Comparison of ENCODE assay signal across 1 cellular context in the genomic region with DNA sequence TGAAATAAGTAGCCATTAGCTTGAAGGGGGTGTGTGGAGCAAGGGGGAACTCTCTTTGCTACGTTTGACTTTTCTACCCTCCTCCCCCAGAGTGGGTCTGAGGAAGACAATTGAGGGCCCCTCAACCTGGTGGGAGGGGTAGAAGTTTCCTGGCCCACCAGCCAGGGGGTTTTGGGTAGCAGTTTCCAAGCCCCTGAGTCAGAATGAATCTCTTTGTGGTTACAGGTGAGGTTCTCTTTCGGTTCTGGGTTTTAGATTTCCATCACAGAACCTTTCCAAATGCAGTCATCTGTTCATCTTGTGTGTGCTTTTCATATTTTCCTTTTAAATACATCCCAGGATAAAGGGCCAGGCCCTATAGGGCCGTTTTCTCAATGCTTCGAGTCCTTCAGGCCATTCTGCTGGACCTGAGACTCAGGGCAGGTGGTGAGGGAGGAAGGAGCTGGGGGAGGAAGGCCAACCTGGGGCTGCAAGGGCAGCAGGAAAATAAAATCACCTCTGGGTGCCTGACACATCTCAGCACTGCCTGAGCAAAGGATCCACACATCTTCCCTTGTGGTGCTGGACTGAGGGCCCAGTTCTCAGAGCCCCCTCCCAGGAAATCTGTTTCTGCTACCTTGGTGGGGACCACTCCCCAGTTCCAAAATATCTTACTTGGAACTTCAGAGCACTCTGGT.
TF ChIP-seq lines count a peak whose summit lies in the region.

No MANE protein-coding gene starts in this region.

TF ChIP-seq in GM12878, 131 proteins besides CTCF, POLR2A, EP300 and RAD21 (continued from another document and continues in another):
- TF ChIP-seq, protein P1, sequence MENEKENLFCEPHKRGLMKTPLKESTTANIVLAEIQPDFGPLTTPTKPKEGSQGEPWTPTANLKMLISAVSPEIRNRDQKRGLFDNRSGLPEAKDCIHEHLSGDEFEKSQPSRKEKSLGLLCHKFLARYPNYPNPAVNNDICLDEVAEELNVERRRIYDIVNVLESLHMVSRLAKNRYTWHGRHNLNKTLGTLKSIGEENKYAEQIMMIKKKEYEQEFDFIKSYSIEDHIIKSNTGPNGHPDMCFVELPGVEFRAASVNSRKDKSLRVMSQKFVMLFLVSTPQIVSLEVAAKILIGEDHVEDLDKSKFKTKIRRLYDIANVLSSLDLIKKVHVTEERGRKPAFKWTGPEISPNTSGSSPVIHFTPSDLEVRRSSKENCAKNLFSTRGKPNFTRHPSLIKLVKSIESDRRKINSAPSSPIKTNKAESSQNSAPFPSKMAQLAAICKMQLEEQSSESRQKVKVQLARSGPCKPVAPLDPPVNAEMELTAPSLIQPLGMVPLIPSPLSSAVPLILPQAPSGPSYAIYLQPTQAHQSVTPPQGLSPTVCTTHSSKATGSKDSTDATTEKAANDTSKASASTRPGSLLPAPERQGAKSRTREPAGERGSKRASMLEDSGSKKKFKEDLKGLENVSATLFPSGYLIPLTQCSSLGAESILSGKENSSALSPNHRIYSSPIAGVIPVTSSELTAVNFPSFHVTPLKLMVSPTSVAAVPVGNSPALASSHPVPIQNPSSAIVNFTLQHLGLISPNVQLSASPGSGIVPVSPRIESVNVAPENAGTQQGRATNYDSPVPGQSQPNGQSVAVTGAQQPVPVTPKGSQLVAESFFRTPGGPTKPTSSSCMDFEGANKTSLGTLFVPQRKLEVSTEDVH (IDR thresholded peaks at IDR 0.05; ENCODE audit: low read depth, partially characterized antibody), result no peak
- TF ChIP-seq MYC (IDR thresholded peaks at IDR 0.05; ENCODE audit: insufficient read depth, insufficient read length, insufficient replicate concordance, low read length, severe bottlenecking) (no peak), ZNF622 (IDR thresholded peaks at IDR 0.05) (no peak), KLF5 (IDR thresholded peaks at IDR 0.05; ENCODE audit: partially characterized antibody) (peak; percentile 83), ZBTB11 (CRISPR knock-in tag; IDR thresholded peaks at IDR 0.05) (no peak), SIN3A (IDR thresholded peaks at IDR 0.05; ENCODE audit: low read depth, low read length) (no peak), ZSCAN29 (IDR thresholded peaks at IDR 0.05) (no peak), PAX5 (IDR thresholded peaks at IDR 0.05; ENCODE audit: borderline replicate concordance, low read depth, low read length) (no peak), ZNF687 (IDR thresholded peaks at IDR 0.05) (no peak), SUZ12 (IDR thresholded peaks at IDR 0.05; ENCODE audit: unreplicated experiment) (no peak), IRF4 (IDR thresholded peaks at IDR 0.05; ENCODE audit: low read depth, low read length) (peak; percentile 89), MEF2A (IDR thresholded peaks at IDR 0.05; ENCODE audit: insufficient read depth, low read depth, low read length) (0 out of 2 replicates have a peak, but pooled peaks have one; percentile 55), SPI1 (IDR thresholded peaks at IDR 0.05; ENCODE audit: borderline replicate concordance, insufficient read depth, low read depth, low read length) (no peak), MTA3 (IDR thresholded peaks at IDR 0.05; ENCODE audit: borderline replicate concordance, low read length) (no peak), JUND (IDR thresholded peaks at IDR 0.05; ENCODE audit: low read depth, low read length) (0 out of 2 replicates have a peak, but pooled peaks have one; percentile 14), FOXM1 (IDR thresholded peaks at IDR 0.05; ENCODE audit: low read depth, low read length) (peak; percentile 87), SMARCA5 (IDR thresholded peaks at IDR 0.05) (no peak), TCF3 (IDR thresholded peaks at IDR 0.05; ENCODE audit: borderline replicate concordance, insufficient read depth, low read depth, low read length) (peak; percentile 73; the same call in 1 of the 2 replicates), SMC3 (IDR thresholded peaks at IDR 0.05; ENCODE audit: borderline replicate concordance, low read length) (no peak), PKNOX1 (IDR thresholded peaks at IDR 0.05) (no peak), USF1 (IDR thresholded peaks at IDR 0.05; ENCODE audit: borderline replicate concordance, extremely low read length, insufficient read depth, low read depth, low read length) (no peak), LARP7 (IDR thresholded peaks at IDR 0.05) (no peak), SP1 (IDR thresholded peaks at IDR 0.05; ENCODE audit: low read depth, low read length) (no peak), KDM1A (IDR thresholded peaks at IDR 0.05; ENCODE audit: borderline replicate concordance) (no peak), JUNB (IDR thresholded peaks at IDR 0.05) (peak; percentile 89), CREB1 (IDR thresholded peaks at IDR 0.05; ENCODE audit: low read depth) (no peak), NFXL1 (IDR thresholded peaks at IDR 0.05; ENCODE audit: borderline replicate concordance) (no peak)
- TF ChIP-seq, protein P2, sequence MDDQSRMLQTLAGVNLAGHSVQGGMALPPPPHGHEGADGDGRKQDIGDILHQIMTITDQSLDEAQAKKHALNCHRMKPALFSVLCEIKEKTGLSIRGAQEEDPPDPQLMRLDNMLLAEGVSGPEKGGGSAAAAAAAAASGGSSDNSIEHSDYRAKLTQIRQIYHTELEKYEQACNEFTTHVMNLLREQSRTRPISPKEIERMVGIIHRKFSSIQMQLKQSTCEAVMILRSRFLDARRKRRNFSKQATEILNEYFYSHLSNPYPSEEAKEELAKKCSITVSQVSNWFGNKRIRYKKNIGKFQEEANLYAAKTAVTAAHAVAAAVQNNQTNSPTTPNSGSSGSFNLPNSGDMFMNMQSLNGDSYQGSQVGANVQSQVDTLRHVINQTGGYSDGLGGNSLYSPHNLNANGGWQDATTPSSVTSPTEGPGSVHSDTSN (IDR thresholded peaks at IDR 0.05; ENCODE audit: insufficient replicate concordance, low read depth, low read length), result no peak
- TF ChIP-seq, protein P3, sequence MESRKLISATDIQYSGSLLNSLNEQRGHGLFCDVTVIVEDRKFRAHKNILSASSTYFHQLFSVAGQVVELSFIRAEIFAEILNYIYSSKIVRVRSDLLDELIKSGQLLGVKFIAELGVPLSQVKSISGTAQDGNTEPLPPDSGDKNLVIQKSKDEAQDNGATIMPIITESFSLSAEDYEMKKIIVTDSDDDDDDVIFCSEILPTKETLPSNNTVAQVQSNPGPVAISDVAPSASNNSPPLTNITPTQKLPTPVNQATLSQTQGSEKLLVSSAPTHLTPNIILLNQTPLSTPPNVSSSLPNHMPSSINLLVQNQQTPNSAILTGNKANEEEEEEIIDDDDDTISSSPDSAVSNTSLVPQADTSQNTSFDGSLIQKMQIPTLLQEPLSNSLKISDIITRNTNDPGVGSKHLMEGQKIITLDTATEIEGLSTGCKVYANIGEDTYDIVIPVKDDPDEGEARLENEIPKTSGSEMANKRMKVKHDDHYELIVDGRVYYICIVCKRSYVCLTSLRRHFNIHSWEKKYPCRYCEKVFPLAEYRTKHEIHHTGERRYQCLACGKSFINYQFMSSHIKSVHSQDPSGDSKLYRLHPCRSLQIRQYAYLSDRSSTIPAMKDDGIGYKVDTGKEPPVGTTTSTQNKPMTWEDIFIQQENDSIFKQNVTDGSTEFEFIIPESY (IDR thresholded peaks at IDR 0.05), result no peak
- TF ChIP-seq, protein P4, sequence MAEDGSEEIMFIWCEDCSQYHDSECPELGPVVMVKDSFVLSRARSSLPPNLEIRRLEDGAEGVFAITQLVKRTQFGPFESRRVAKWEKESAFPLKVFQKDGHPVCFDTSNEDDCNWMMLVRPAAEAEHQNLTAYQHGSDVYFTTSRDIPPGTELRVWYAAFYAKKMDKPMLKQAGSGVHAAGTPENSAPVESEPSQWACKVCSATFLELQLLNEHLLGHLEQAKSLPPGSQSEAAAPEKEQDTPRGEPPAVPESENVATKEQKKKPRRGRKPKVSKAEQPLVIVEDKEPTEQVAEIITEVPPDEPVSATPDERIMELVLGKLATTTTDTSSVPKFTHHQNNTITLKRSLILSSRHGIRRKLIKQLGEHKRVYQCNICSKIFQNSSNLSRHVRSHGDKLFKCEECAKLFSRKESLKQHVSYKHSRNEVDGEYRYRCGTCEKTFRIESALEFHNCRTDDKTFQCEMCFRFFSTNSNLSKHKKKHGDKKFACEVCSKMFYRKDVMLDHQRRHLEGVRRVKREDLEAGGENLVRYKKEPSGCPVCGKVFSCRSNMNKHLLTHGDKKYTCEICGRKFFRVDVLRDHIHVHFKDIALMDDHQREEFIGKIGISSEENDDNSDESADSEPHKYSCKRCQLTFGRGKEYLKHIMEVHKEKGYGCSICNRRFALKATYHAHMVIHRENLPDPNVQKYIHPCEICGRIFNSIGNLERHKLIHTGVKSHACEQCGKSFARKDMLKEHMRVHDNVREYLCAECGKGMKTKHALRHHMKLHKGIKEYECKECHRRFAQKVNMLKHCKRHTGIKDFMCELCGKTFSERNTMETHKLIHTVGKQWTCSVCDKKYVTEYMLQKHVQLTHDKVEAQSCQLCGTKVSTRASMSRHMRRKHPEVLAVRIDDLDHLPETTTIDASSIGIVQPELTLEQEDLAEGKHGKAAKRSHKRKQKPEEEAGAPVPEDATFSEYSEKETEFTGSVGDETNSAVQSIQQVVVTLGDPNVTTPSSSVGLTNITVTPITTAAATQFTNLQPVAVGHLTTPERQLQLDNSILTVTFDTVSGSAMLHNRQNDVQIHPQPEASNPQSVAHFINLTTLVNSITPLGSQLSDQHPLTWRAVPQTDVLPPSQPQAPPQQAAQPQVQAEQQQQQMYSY (CRISPR knock-in tag; IDR thresholded peaks at IDR 0.05), result no peak
- TF ChIP-seq, protein P5, sequence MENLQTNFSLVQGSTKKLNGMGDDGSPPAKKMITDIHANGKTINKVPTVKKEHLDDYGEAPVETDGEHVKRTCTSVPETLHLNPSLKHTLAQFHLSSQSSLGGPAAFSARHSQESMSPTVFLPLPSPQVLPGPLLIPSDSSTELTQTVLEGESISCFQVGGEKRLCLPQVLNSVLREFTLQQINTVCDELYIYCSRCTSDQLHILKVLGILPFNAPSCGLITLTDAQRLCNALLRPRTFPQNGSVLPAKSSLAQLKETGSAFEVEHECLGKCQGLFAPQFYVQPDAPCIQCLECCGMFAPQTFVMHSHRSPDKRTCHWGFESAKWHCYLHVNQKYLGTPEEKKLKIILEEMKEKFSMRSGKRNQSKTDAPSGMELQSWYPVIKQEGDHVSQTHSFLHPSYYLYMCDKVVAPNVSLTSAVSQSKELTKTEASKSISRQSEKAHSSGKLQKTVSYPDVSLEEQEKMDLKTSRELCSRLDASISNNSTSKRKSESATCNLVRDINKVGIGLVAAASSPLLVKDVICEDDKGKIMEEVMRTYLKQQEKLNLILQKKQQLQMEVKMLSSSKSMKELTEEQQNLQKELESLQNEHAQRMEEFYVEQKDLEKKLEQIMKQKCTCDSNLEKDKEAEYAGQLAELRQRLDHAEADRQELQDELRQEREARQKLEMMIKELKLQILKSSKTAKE (IDR thresholded peaks at IDR 0.05; ENCODE audit: low read depth, poor library complexity, severe bottlenecking), result peak; percentile 31
